1 cellular context compared by ENCODE assay signal in the genomic region with DNA sequence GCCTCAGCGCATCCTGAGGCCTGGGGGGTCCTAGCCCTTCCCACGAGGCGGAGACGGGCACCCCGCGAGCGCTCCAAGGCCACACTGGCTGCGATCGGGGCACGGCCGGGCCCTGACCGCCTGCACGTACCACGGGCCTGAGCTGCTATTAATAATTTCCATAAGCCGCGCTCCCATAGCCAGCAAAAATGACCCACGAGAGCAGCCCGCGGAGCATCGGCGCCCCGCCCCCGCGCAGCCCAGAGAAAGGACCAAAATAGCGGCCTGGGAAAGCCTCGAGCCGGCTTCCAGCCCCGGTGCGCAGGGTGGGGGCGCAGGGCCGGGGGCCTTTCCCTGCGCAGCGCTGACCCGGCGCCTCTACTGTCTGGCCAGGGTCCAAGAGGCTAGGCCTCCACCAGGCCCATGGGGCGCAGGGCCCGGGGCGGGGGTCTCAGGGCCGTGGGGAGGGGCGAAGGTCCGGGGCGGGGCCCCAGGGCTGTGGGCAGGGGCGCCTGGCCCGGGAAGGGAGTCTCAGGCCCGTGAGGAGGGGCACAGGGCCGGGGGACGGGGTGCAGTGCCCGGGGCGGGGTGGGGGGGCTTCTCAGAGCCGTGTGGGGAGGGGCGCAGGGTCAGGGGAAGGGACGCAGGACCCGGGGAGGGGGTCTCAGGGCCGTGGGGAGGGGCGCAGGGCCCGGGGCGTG.
TF ChIP-seq lines count a peak whose summit lies in the region.

No MANE protein-coding gene starts in this region.

TF ChIP-seq in WTC11, 78 proteins besides CTCF, POLR2A, EP300 and RAD21 (continued from another document):
- TF ChIP-seq, protein P1, sequence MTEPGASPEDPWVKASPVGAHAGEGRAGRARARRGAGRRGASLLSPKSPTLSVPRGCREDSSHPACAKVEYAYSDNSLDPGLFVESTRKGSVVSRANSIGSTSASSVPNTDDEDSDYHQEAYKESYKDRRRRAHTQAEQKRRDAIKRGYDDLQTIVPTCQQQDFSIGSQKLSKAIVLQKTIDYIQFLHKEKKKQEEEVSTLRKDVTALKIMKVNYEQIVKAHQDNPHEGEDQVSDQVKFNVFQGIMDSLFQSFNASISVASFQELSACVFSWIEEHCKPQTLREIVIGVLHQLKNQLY (CRISPR knock-in tag; IDR thresholded peaks at IDR 0.05), result no peak
- TF ChIP-seq, protein P2, sequence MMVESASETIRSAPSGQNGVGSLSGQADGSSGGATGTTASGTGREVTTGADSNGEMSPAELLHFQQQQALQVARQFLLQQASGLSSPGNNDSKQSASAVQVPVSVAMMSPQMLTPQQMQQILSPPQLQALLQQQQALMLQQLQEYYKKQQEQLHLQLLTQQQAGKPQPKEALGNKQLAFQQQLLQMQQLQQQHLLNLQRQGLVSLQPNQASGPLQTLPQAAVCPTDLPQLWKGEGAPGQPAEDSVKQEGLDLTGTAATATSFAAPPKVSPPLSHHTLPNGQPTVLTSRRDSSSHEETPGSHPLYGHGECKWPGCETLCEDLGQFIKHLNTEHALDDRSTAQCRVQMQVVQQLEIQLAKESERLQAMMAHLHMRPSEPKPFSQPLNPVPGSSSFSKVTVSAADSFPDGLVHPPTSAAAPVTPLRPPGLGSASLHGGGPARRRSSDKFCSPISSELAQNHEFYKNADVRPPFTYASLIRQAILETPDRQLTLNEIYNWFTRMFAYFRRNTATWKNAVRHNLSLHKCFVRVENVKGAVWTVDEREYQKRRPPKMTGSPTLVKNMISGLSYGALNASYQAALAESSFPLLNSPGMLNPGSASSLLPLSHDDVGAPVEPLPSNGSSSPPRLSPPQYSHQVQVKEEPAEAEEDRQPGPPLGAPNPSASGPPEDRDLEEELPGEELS (CRISPR knock-in tag; IDR thresholded peaks at IDR 0.05), result no peak
- TF ChIP-seq, protein P3, sequence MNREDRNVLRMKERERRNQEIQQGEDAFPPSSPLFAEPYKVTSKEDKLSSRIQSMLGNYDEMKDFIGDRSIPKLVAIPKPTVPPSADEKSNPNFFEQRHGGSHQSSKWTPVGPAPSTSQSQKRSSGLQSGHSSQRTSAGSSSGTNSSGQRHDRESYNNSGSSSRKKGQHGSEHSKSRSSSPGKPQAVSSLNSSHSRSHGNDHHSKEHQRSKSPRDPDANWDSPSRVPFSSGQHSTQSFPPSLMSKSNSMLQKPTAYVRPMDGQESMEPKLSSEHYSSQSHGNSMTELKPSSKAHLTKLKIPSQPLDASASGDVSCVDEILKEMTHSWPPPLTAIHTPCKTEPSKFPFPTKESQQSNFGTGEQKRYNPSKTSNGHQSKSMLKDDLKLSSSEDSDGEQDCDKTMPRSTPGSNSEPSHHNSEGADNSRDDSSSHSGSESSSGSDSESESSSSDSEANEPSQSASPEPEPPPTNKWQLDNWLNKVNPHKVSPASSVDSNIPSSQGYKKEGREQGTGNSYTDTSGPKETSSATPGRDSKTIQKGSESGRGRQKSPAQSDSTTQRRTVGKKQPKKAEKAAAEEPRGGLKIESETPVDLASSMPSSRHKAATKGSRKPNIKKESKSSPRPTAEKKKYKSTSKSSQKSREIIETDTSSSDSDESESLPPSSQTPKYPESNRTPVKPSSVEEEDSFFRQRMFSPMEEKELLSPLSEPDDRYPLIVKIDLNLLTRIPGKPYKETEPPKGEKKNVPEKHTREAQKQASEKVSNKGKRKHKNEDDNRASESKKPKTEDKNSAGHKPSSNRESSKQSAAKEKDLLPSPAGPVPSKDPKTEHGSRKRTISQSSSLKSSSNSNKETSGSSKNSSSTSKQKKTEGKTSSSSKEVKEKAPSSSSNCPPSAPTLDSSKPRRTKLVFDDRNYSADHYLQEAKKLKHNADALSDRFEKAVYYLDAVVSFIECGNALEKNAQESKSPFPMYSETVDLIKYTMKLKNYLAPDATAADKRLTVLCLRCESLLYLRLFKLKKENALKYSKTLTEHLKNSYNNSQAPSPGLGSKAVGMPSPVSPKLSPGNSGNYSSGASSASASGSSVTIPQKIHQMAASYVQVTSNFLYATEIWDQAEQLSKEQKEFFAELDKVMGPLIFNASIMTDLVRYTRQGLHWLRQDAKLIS (CRISPR knock-in tag; IDR thresholded peaks at IDR 0.05; ENCODE audit: borderline replicate concordance), result no peak
- TF ChIP-seq NR2C2 (CRISPR knock-in tag; IDR thresholded peaks at IDR 0.05) (no peak), FOXJ3 (CRISPR knock-in tag; IDR thresholded peaks at IDR 0.05; ENCODE audit: borderline replicate concordance) (no peak), ZNF425 (CRISPR knock-in tag; conservative IDR thresholded peaks at IDR 0.05) (no peak), TCF7 (CRISPR knock-in tag; IDR thresholded peaks at IDR 0.05; ENCODE audit: low read depth) (no peak), EMX1 (CRISPR knock-in tag; IDR thresholded peaks at IDR 0.05) (no peak)
- TF ChIP-seq, protein P4, sequence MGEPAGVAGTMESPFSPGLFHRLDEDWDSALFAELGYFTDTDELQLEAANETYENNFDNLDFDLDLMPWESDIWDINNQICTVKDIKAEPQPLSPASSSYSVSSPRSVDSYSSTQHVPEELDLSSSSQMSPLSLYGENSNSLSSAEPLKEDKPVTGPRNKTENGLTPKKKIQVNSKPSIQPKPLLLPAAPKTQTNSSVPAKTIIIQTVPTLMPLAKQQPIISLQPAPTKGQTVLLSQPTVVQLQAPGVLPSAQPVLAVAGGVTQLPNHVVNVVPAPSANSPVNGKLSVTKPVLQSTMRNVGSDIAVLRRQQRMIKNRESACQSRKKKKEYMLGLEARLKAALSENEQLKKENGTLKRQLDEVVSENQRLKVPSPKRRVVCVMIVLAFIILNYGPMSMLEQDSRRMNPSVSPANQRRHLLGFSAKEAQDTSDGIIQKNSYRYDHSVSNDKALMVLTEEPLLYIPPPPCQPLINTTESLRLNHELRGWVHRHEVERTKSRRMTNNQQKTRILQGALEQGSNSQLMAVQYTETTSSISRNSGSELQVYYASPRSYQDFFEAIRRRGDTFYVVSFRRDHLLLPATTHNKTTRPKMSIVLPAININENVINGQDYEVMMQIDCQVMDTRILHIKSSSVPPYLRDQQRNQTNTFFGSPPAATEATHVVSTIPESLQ (CRISPR knock-in tag; IDR thresholded peaks at IDR 0.05), result no peak
